Comparison of ENCODE assay signal across 7 cellular contexts in the genomic region with DNA sequence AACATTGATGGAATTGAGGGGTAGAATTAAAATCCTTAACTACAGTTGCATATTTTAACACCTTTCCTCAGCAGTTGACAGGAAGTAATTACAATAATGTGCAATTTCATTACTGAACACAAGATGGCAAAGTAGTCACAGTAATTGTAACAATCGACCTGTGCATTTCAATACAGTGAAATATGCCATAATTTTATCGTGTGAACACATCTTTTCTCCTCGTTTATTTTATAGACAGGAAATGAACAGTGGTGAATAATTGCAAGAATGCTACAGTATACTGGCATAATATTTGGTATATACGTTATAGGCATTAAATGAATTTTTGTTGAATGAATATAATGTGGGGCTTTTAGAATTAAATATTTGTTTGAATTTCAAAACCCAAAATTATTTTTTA. TPM values are rescaled to one million over a fixed set of nuclear protein-coding genes. Genes with fewer than 3 reads are reported as not detected.
A peak's percentile ranks its signal among the peaks of the same experiment; 100 is the strongest.
DNase-seq lines count a peak whose midpoint lies in the region; ATAC-seq and TF ChIP-seq lines count a peak whose summit lies in the region.

No MANE protein-coding gene starts in this region.

- no peak overlapping the region for H3K27ac ChIP-seq in brain microvascular endothelial cell

- H3K27me3 ChIP-seq in brain microvascular endothelial cell (replicated peaks) = no peaks in the 10 kb centered on the region

- in situ Hi-C loops in brain microvascular endothelial cell (cut with HindIII; ENCODE audit: low pct_ligation_motif_present, low sequenced_read_pairs) = no loop called here

- TF ChIP-seq CTCF in brain microvascular endothelial cell (IDR thresholded peaks at IDR 0.05; ENCODE audit: low read depth, low read length, missing control alignments) = peak; percentile 42

- DNase-seq in ELR (ENCODE audit: low read depth) = peak; percentile 74
- peak; percentile 23 to 64 for DNase-seq in NCI-H446 (lab: John Stamatoyannopoulos, UW)
- DNase-seq in brain microvascular endothelial cell = no peak
- DNase-seq in left lobe of liver (ENCODE audit: low spot score) = no peak
- DNase-seq in T-helper 9 cell = no peak

- no peaks in the 10 kb centered on the region for H3K36me3 ChIP-seq in brain microvascular endothelial cell (replicated peaks)

- ATAC-seq in GM19467 (IDR thresholded peaks at IDR 0.05; ENCODE audit: unreplicated experiment) = peak; percentile 86
- ATAC-seq in HG03442 (IDR thresholded peaks at IDR 0.05; ENCODE audit: unreplicated experiment) = peak; percentile 89
- peak; percentile 80 for ATAC-seq in left lobe of liver

- H3K4me3 ChIP-seq in brain microvascular endothelial cell (ENCODE audit: low read depth, low read length) = no peak overlapping the region

RNA-seq across cellular contexts. Expression of gene CYB5R4, which starts 25.0 kb away (rescaled TPM):
- 6.7 TPM for total RNA-seq in left lobe of liver

RNA-seq across cellular contexts. Expression of gene RIPPLY2, which starts 31.4 kb away (rescaled TPM):
- not detected for total RNA-seq in left lobe of liver

Comparison
In these comparisons a context has a peak if more than half of its experiments do, and no peak if none do; other contexts are left out.
1. DNase-seq: peak in ELR (single experiment) and NCI-H446 (2 of 2); none in brain microvascular endothelial cell (single experiment), left lobe of liver (single experiment) and T-helper 9 cell (single experiment).
2. Peak in every context shown above with its lines, with median percentiles within 50 percentile points of each other: ATAC-seq.